In genomic region chr13:33188093-33188882, GRCh38 we compare ENCODE assay signal across 9 cellular contexts.
A peak's percentile ranks its signal among the peaks of the same experiment; 100 is the strongest.
DNase-seq lines count a peak whose midpoint lies in the region; ATAC-seq, FAIRE-seq and TF ChIP-seq lines count a peak whose summit lies in the region.
"Had no signal": no experiment of that assay in that cellular context is flagged by ENCODE, and none has a peak within 500 bp of the region (broad histone marks: within the 10 kb centered on the region; RNA-seq: fewer than 3 reads in every experiment).

No MANE protein-coding gene starts in this region.

- peaks cover 37 to 41% of the 10 kb centered on the region in 2 donors for H3K4me1 ChIP-seq in kidney (ENCODE audit: control insufficient read depth in 1 of 2, insufficient read depth in 1 of 2, low read depth in 1 of 2, low read length in 2 of 2)
- no peaks in the 10 kb centered on the region for H3K4me1 ChIP-seq in CD4-positive, alpha-beta memory T cell (ENCODE audit: insufficient read depth, low read length)

- no peaks in the 10 kb centered on the region for H3K9me3 ChIP-seq in kidney (ENCODE audit: control insufficient read depth in 1 of 2, low read length in 2 of 2)
- no peaks in the 10 kb centered on the region for H3K9me3 ChIP-seq in CD4-positive, alpha-beta memory T cell (ENCODE audit: control insufficient read depth in 1 of 2, low read length in 2 of 2)

- H3K27me3 ChIP-seq in CD4-positive, alpha-beta memory T cell (ENCODE audit: insufficient read depth, low read length), result no peaks in the 10 kb centered on the region

- peak; percentile 38 for DNase-seq in HT1080 (ENCODE audit: low read depth)
- DNase-seq in kidney, result no peak
- no peak for DNase-seq in NCI-H748 (lab: John Stamatoyannopoulos, UW; ENCODE audit: unreplicated experiment)
- no peak for DNase-seq in NCI-H1694 (lab: John Stamatoyannopoulos, UW)
- no peak for DNase-seq in CD4-positive, alpha-beta memory T cell
- DNase-seq: immature natural killer cell had no signal

- H3K36me3 ChIP-seq in kidney (ENCODE audit: control insufficient read depth in 1 of 2, insufficient read depth in 2 of 2, low read length in 2 of 2), result no peaks in the 10 kb centered on the region
- H3K36me3 ChIP-seq in CD4-positive, alpha-beta memory T cell (ENCODE audit: insufficient read depth, low read length), result no peaks in the 10 kb centered on the region

- CTCF ChIA-PET in CD4-positive, alpha-beta memory T cell (lab: Charles Lee; ENCODE audit: partially characterized antibody), result no interaction called here

- POLR2A ChIA-PET in CD4-positive, alpha-beta memory T cell (lab: Charles Lee; ENCODE audit: partially characterized antibody), result no interaction called here

- intact Hi-C loops in kidney (cut with DNase I), result no loop called here
- intact Hi-C loops in CD4-positive, alpha-beta memory T cell (cut with micrococcal nuclease), result no loop called here

- H3K4me1 Mint-ChIP-seq in CD4-positive, alpha-beta memory T cell, result peaks cover 0 to 7% (median 6%) of the 10 kb centered on the region in 4 donors

- no peak overlapping the region for H3K4me3 ChIP-seq in kidney (ENCODE audit: low read length in 2 of 2)
- no peak overlapping the region for H3K4me3 ChIP-seq in CD4-positive, alpha-beta memory T cell (ENCODE audit: low read length in 2 of 2)

- H3K27ac Mint-ChIP-seq in CD4-positive, alpha-beta memory T cell, result no peak overlapping the region
- H3K27ac Mint-ChIP-seq: immature natural killer cell had no signal

- no peak for TF ChIP-seq CTCF in kidney (IDR thresholded peaks at IDR 0.05; ENCODE audit: borderline replicate concordance, extremely low read depth, insufficient read depth)

- peak; percentile 51 for ATAC-seq in GM18499 (IDR thresholded peaks at IDR 0.05; ENCODE audit: insufficient read depth, unreplicated experiment)
- peak; percentile 52 for ATAC-seq in GM21619 (IDR thresholded peaks at IDR 0.05; ENCODE audit: unreplicated experiment)
- no peak for ATAC-seq in esophagus mucosa

- FAIRE-seq in kidney (lab: Jason Lieb, UNC), result no peak

- peaks cover 7 to 10% of the 10 kb centered on the region in 2 donors for H3K27me3 Mint-ChIP-seq in CD4-positive, alpha-beta memory T cell

- H3K36me3 Mint-ChIP-seq in CD4-positive, alpha-beta memory T cell, result no peaks in the 10 kb centered on the region
- H3K36me3 Mint-ChIP-seq: immature natural killer cell had no signal

- H3K9ac ChIP-seq in kidney (ENCODE audit: low read length in 2 of 2), result no peak overlapping the region

- no peak overlapping the region for H3K4me3 Mint-ChIP-seq in CD4-positive, alpha-beta memory T cell
- H3K4me3 Mint-ChIP-seq: immature natural killer cell had no signal

- H3K9me3 Mint-ChIP-seq in CD4-positive, alpha-beta memory T cell, result no peaks in the 10 kb centered on the region

- peak overlapping the region; percentile 16 to 79 for H3K27ac ChIP-seq in kidney (ENCODE audit: low read depth in 2 of 2, low read length in 2 of 2)
- H3K27ac ChIP-seq in CD4-positive, alpha-beta memory T cell (ENCODE audit: low read depth, low read length), result no peak overlapping the region
